Comparison of ENCODE assay signal across 20 cellular contexts in the genomic region with DNA sequence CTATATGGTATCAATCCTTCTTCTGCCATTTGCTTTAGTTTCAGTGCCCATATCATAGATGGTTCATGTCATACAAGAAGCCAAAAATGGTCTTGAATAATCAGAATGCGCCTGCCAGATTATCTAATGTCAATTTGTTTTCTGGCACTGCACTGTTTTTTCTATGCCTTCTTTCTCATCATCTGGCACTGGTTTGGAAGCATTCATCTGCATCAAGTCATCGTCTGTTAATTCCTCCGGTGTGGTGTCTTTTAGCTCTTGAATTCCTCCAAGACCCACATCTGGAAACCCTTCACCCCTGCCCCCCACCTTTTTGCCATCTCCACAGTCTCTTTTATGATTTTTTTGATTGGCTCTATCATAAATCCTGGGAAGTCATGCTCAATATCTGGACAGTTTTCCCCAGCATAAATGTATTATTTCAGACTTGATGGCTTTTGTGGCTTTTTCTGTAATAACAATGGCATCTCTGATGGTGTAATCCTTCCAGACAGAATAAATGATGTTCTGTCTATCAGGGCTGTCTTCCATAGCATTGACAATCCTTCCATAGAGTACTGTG. TPM values are rescaled to one million over a fixed set of nuclear protein-coding genes. Genes with fewer than 3 reads are reported as not detected.
"Had no signal": no experiment of that assay in that cellular context is flagged by ENCODE, and none has a peak within 500 bp of the region (broad histone marks: within the 10 kb centered on the region; RNA-seq: fewer than 3 reads in every experiment).

No MANE protein-coding gene starts in this region.

- DNase-seq: effector CD4-positive, alpha-beta T cell; gastrocnemius medialis; immature natural killer cell; left cardiac atrium; left ventricle myocardium inferior; lower lobe of right lung; natural killer cell; posterior cingulate gyrus; stimulated activated CD4-positive, alpha-beta T cell treated with anti-CD3 and anti-CD28 coated beads, Interleukin-4, amount 100 ng/mL, for 1 hour; stimulated activated CD8-positive, alpha-beta memory T cell treated with anti-CD3 and anti-CD28 coated beads, Interleukin-4, amount 100 ng/mL, for 48 hours; stimulated activated naive CD8-positive, alpha-beta T cell treated with anti-CD3 and anti-CD28 coated beads, Interleukin-15, Interleukin-2, amounts not matched to agents 100 U/mL and 50 U/mL, for 24 hours; thyroid gland had no signal

- H3K9me3 ChIP-seq: gastrocnemius medialis, lower lobe of right lung, suprapubic skin, thyroid gland had no signal

- H3K27me3 ChIP-seq: gastrocnemius medialis, right atrium auricular region, thyroid gland had no signal

- FAIRE-seq: keratinocyte, urothelium cell line had no signal

- H3K36me3 ChIP-seq: gastrocnemius medialis, left ventricle myocardium inferior, lower lobe of right lung, right atrium auricular region, suprapubic skin, thyroid gland had no signal

- H3K4me3 ChIP-seq: coronary artery, gastrocnemius medialis, left ventricle myocardium inferior, lower lobe of right lung, right atrium auricular region, suprapubic skin, thyroid gland had no signal

- H3K27ac ChIP-seq: coronary artery, gastrocnemius medialis, left ventricle myocardium inferior, lower lobe of right lung, right atrium auricular region, suprapubic skin, thyroid gland had no signal

- H3K4me1 ChIP-seq: gastrocnemius medialis, left ventricle myocardium inferior, lower lobe of right lung, right atrium auricular region, suprapubic skin had no signal

- ATAC-seq: gastrocnemius medialis; left cardiac atrium; lower lobe of right lung; natural killer cell; stimulated activated effector memory CD8-positive, alpha-beta T cell treated with anti-CD3 and anti-CD28 coated beads, Interleukin-12 subunit alpha, Interleukin-12 subunit beta, amount 100 ng/mL, for 72 hours; stimulated activated naive CD8-positive, alpha-beta T cell treated with anti-CD3 and anti-CD28 coated beads, Interleukin-15, Interleukin-2, amounts not matched to agents 100 U/mL and 50 U/mL, for 24 hours had no signal

RNA-seq across cellular contexts. Expression of gene KCNK1, which starts 10.5 kb away (rescaled TPM):
- total RNA-seq: myocyte, osteocyte had no signal
- polyA plus RNA-seq: immature natural killer cell had no signal
